In genomic region chr19:12723643-12724426, GRCh38 we compare ENCODE assay signal across 1 cellular context.
TF ChIP-seq lines count a peak whose summit lies in the region.

TNPO2 (minus strand) TSS chr19:12723932; CDS start chr19:12720977, 2,955 bp downstream.

TF ChIP-seq in GM12878, 131 proteins besides CTCF, POLR2A, EP300 and RAD21 (continued from another document):
- TF ChIP-seq PBX3 (IDR thresholded peaks at IDR 0.05; ENCODE audit: insufficient replicate concordance, low read depth, low read length) (no peak), RUNX3 (IDR thresholded peaks at IDR 0.05; ENCODE audit: low read length) (peak; percentile 71), REST (IDR thresholded peaks at IDR 0.05; ENCODE audit: low read depth, low read length) (no peak), SMARCA5 (IDR thresholded peaks at IDR 0.05) (no peak), IKZF1 (conservative IDR thresholded peaks at IDR 0.05) (peak; percentile 78)
TF ChIP-seq in GM12878: peak in this region for 26.
